ENCODE assay signal across 30 cellular contexts in the genomic region with DNA sequence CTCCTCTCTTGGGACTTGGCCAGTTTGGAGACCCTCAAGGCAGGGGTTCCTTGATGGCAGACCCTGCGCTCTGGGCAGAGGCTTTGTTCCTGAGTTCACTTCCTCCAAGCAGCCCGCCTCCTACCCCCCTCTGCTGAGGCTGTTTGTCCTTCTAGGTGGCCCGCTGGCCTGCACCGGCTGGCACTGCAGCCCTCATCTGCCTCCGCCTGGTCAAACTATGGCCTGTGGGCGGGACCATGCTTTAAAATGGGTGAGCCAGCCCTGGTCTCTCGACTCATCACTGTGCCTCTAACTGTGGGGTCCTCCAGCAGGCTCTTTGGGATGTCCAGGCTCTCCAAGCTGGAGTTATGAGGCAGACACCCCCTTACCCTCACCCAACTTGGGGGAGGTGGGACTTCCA.
"Had no signal": no experiment of that assay in that cellular context is flagged by ENCODE, and none has a peak within 500 bp of the region (broad histone marks: within the 10 kb centered on the region; RNA-seq: fewer than 3 reads in every experiment).

No MANE protein-coding gene starts in this region.

- H3K4me1 ChIP-seq: breast epithelium, SJSA1 had no signal

- H3K4me2 ChIP-seq: SK-N-SH had no signal

- H3K9me2 ChIP-seq: SK-N-SH had no signal

- H3K27ac ChIP-seq: body of pancreas, breast epithelium, SJSA1 had no signal

- H3K4me3 ChIP-seq: body of pancreas, breast epithelium, MG63, SJSA1 had no signal

- H3K9me3 Mint-ChIP-seq: activated CD4-positive, alpha-beta T cell treated with anti-CD3 and anti-CD28 coated beads, Interleukin-2, amount 10 ng/mL, durations not matched to agents 24 days and 14 days; activated naive CD4-positive, alpha-beta T cell treated with anti-CD3 and anti-CD28 coated beads, Interleukin-2, amount 50 U/mL, for 24 hours; activated naive CD8-positive, alpha-beta T cell treated with anti-CD3 and anti-CD28 coated beads, Interleukin-2, amount 10 ng/mL, durations not matched to agents 7 days and 5 days; activated T-cell treated with anti-CD3 and anti-CD28 coated beads, Interleukin-2, amount 50 U/mL, for 24 hours; activated T-helper 2 cell treated with anti-CD3 and anti-CD28 coated beads, Interferon-gamma antibody, Interleukin-2, Interleukin-4, amounts not matched to agents 10 μg/mL and 5 μg/mL and 100 μg/mL, durations not matched to agents 14 hours and 24 hours and 36 hours; T-helper 1 cell treated with Interleukin-12 subunit alpha and Interleukin-12 subunit beta and Interleukin-4 antibody, amounts not matched to agents 30 μg/mL and 1 μg/mL, for 36 hours; T-helper 2 cell treated with Interferon-gamma antibody and Interleukin-4, amounts not matched to agents 5 μg/mL and 100 μg/mL, for 36 hours had no signal

- H3K4me3 Mint-ChIP-seq: activated CD4-positive, alpha-beta T cell treated with anti-CD3 and anti-CD28 coated beads, Interleukin-2, amount 10 ng/mL, durations not matched to agents 24 days and 14 days; activated naive CD4-positive, alpha-beta T cell treated with anti-CD3 and anti-CD28 coated beads, Interleukin-2, amount 50 U/mL, for 24 hours; activated naive CD8-positive, alpha-beta T cell treated with anti-CD3 and anti-CD28 coated beads, Interleukin-2, amount 10 ng/mL, durations not matched to agents 7 days and 5 days; activated T-cell treated with anti-CD3 and anti-CD28 coated beads, Interleukin-2, amount 50 U/mL, for 24 hours; T-helper 1 cell treated with Interleukin-12 subunit alpha and Interleukin-12 subunit beta and Interleukin-4 antibody, amounts not matched to agents 30 μg/mL and 1 μg/mL, for 36 hours; T-helper 2 cell treated with Interferon-gamma antibody and Interleukin-4, amounts not matched to agents 5 μg/mL and 100 μg/mL, for 36 hours had no signal

- H3K9me3 ChIP-seq: body of pancreas, breast epithelium, MG63, SJSA1, SK-N-SH had no signal

- H3K27me3 ChIP-seq: body of pancreas had no signal

- DNase-seq: activated CD4-positive, alpha-beta T cell treated with anti-CD3 and anti-CD28 coated beads, Interleukin-2, amount 10 ng/mL, durations not matched to agents 24 days and 14 days; activated CD4-positive, alpha-beta T cell treated with anti-CD3 and anti-CD28 coated beads, Interleukin-2, amount 50 U/mL, for 4 hours; activated CD8-positive, alpha-beta memory T cell treated with anti-CD3 and anti-CD28 coated beads for 24 hours; activated gamma-delta T cell; activated naive CD4-positive, alpha-beta T cell treated with Interleukin-2 at 50 U/mL for 16 hours; activated naive CD8-positive, alpha-beta T cell treated with anti-CD3 and anti-CD28 coated beads, Interleukin-2, amount 10 ng/mL, durations not matched to agents 7 days and 5 days; activated T-cell treated with anti-CD3 and anti-CD28 coated beads, Interleukin-2, amount 50 U/mL, for 24 hours; amygdala; body of pancreas; Karpas-422; KBM-7; MG63; MV-4-11; NCI-H1092; NCI-H1436 treated with DMSO at 0.1 percent for 48 hours; NCI-H1694 treated with DMSO at 0.1 percent for 48 hours; NCI-H2029; NCI-H345; NCI-H510A; NCI-H526; NCI-H748 treated with DMSO at 0.1 percent for 48 hours; RPMI8226; SHP77 treated with DMSO at 0.1 percent for 48 hours; SK-N-SH had no signal

- ATAC-seq: body of pancreas had no signal

- H3K36me3 ChIP-seq: breast epithelium, MG63, SJSA1 had no signal

- H3K27ac Mint-ChIP-seq: activated CD4-positive, alpha-beta T cell treated with anti-CD3 and anti-CD28 coated beads, Interleukin-2, amount 10 ng/mL, durations not matched to agents 24 days and 14 days; activated naive CD4-positive, alpha-beta T cell treated with anti-CD3 and anti-CD28 coated beads, Interleukin-2, amount 50 U/mL, for 24 hours; activated naive CD8-positive, alpha-beta T cell treated with anti-CD3 and anti-CD28 coated beads, Interleukin-2, amount 10 ng/mL, durations not matched to agents 7 days and 5 days; activated T-cell treated with anti-CD3 and anti-CD28 coated beads, Interleukin-2, amount 50 U/mL, for 24 hours; activated T-helper 2 cell treated with anti-CD3 and anti-CD28 coated beads, Interferon-gamma antibody, Interleukin-2, Interleukin-4, amounts not matched to agents 10 μg/mL and 5 μg/mL and 100 μg/mL, durations not matched to agents 14 hours and 24 hours and 36 hours; T-helper 1 cell treated with Interleukin-12 subunit alpha and Interleukin-12 subunit beta and Interleukin-4 antibody, amounts not matched to agents 30 μg/mL and 1 μg/mL, for 36 hours; T-helper 2 cell treated with Interferon-gamma antibody and Interleukin-4, amounts not matched to agents 5 μg/mL and 100 μg/mL, for 36 hours had no signal

- H3K4me1 Mint-ChIP-seq: activated CD4-positive, alpha-beta T cell treated with anti-CD3 and anti-CD28 coated beads, Interleukin-2, amount 10 ng/mL, durations not matched to agents 24 days and 14 days; activated naive CD4-positive, alpha-beta T cell treated with anti-CD3 and anti-CD28 coated beads, Interleukin-2, amount 50 U/mL, for 24 hours; activated naive CD8-positive, alpha-beta T cell treated with anti-CD3 and anti-CD28 coated beads, Interleukin-2, amount 10 ng/mL, durations not matched to agents 7 days and 5 days had no signal

- H3K36me3 Mint-ChIP-seq: activated naive CD4-positive, alpha-beta T cell treated with anti-CD3 and anti-CD28 coated beads, Interleukin-2, amount 50 U/mL, for 24 hours; activated naive CD8-positive, alpha-beta T cell treated with anti-CD3 and anti-CD28 coated beads, Interleukin-2, amount 10 ng/mL, durations not matched to agents 7 days and 5 days had no signal
